ENCODE assay signal across 11 cellular contexts in the genomic region with DNA sequence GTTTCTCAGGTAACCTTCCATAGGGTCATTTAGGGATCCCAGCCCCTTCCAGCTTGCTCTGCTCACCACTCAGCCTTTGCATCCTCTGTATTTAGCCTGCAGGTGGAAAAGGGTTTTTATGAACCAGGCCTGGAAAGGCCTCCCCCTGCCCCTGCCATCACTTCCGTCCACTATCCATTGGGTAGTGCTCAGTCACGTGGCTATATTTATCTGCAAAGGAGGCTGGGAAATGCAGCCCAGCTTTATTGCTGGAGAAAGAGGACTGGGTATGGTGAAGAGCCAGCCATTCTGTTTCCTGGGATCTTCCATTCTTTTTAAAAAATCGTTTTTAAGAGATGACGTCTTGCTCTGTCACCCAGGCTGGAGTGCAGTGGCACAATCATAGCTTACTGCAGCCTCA.
"Had no signal": no experiment of that assay in that cellular context is flagged by ENCODE, and none has a peak within 500 bp of the region (broad histone marks: within the 10 kb centered on the region; RNA-seq: fewer than 3 reads in every experiment).

No MANE protein-coding gene starts in this region.

- H3K27ac Mint-ChIP-seq: GM23338, H9, HFFc6 had no signal

- H3K4me1 Mint-ChIP-seq: GM23338, H9 had no signal

- H2AFZ ChIP-seq: GM23248, GM23338 had no signal

- H3K36me3 ChIP-seq: HAP-1 had no signal

- H3K4me3 Mint-ChIP-seq: GM23338, H9, HFFc6 had no signal

- DNase-seq: GM23248, GOT3, H7, H9, HCEC 1CT, HFFc6 had no signal

- H3K4me2 ChIP-seq: GM23338 had no signal

- H3K27ac ChIP-seq: GM23248 had no signal

- H3K9me3 ChIP-seq: HAP-1 had no signal

- H3K9ac ChIP-seq: GM23248 had no signal

- H3K4me1 ChIP-seq: HAP-1 had no signal

- ATAC-seq: GM23338, HCT116 had no signal

- FAIRE-seq: H1, H54 had no signal

- H3K4me3 ChIP-seq: GM23248, GM23338, HAP-1 had no signal
